In genomic region chr3:31555204-31555603, GRCh38 we compare ENCODE assay signal across 24 cellular contexts.
"Had no signal": no experiment of that assay in that cellular context is flagged by ENCODE, and none has a peak within 500 bp of the region (broad histone marks: within the 10 kb centered on the region; RNA-seq: fewer than 3 reads in every experiment).

No MANE protein-coding gene starts in this region.

- H3K27ac Mint-ChIP-seq: activated CD4-positive, alpha-beta T cell treated with anti-CD3 and anti-CD28 coated beads, Interleukin-2, amount 10 ng/mL, durations not matched to agents 7 days and 5 days; nephron progenitor cell had no signal

- DNase-seq: activated CD4-positive, alpha-beta T cell treated with anti-CD3 and anti-CD28 coated beads, Interleukin-2, amount 10 ng/mL, durations not matched to agents 7 days and 5 days; activated gamma-delta T cell; activated naive CD4-positive, alpha-beta T cell treated with anti-CD3 and anti-CD28 coated beads, Interleukin-2, amount 50 U/mL, for 16 hours; adrenal gland; brain microvascular endothelial cell; central memory CD4-positive, alpha-beta T cell; effector memory CD4-positive, alpha-beta T cell; foreskin melanocyte; kidney; lower lobe of right lung; nephron progenitor cell; pancreas; right cardiac atrium; stimulated activated CD8-positive, alpha-beta memory T cell treated with anti-CD3 and anti-CD28 coated beads, Interleukin-4, amount 100 ng/mL, for 48 hours; stimulated activated naive CD4-positive, alpha-beta T cell; SW 1271; upper lobe of left lung had no signal

- H3K4me1 Mint-ChIP-seq: nephron progenitor cell had no signal

- H3K9me3 ChIP-seq: pancreas, upper lobe of left lung had no signal

- FAIRE-seq: colon had no signal

- H3K27ac ChIP-seq: adrenal gland, ascending aorta, brain microvascular endothelial cell, lower lobe of right lung, pancreas, SK-N-MC, skin epidermis, thoracic aorta, upper lobe of left lung, VCaP had no signal

- H3K27me3 ChIP-seq: adrenal gland, ascending aorta, brain microvascular endothelial cell, pancreas, upper lobe of left lung had no signal

- H3K4me3 ChIP-seq: adrenal gland, ascending aorta, lower lobe of right lung, pancreas, SK-N-MC, skin epidermis, thoracic aorta, upper lobe of left lung had no signal

- H3K4me3 Mint-ChIP-seq: activated CD4-positive, alpha-beta T cell treated with anti-CD3 and anti-CD28 coated beads, Interleukin-2, amount 10 ng/mL, durations not matched to agents 7 days and 5 days; nephron progenitor cell had no signal

- ATAC-seq: activated CD4-positive, CD25-positive, alpha-beta regulatory T cell treated with anti-CD3 and anti-CD28 coated beads, Interleukin-2, amount 50 U/mL, for 24 hours; lower lobe of right lung; pancreas; right cardiac atrium had no signal

- H3K36me3 ChIP-seq: adrenal gland, ascending aorta, brain microvascular endothelial cell, lower lobe of right lung, pancreas, thoracic aorta, upper lobe of left lung had no signal

- H3K27me3 Mint-ChIP-seq: activated CD4-positive, alpha-beta T cell treated with anti-CD3 and anti-CD28 coated beads, Interleukin-2, amount 10 ng/mL, durations not matched to agents 7 days and 5 days had no signal
